In genomic region chr7:7104314-7104698, GRCh38 we compare ENCODE assay signal across 22 cellular contexts.
DNase-seq lines count a peak whose midpoint lies in the region; ATAC-seq and TF ChIP-seq lines count a peak whose summit lies in the region.
"Had no signal": no experiment of that assay in that cellular context is flagged by ENCODE, and none has a peak within 500 bp of the region (broad histone marks: within the 10 kb centered on the region; RNA-seq: fewer than 3 reads in every experiment).

No MANE protein-coding gene starts in this region.

- 62 to 70% (median 63%) methylated on average over 7 of the region's 7 CpGs for WGBS in adrenal gland, 4 donors

- TF ChIP-seq CTCF in cardiac fibroblast (IDR thresholded peaks at IDR 0.05; ENCODE audit: low read depth, low read length) (no peak), osteoblast (IDR thresholded peaks at IDR 0.05; ENCODE audit: extremely low read depth, low read depth, low read length) (no peak), adrenal gland (IDR thresholded peaks at IDR 0.05) (no peak)

- DNase-seq in ELR (ENCODE audit: low read depth) (peak; percentile 3), OCI-M2 (lab: John Stamatoyannopoulos, UW; ENCODE audit: unreplicated experiment) (peak; percentile 26), cardiac fibroblast (ENCODE audit: low read depth in 2 of 2) (peak; percentile 7 to 29), osteoblast (ENCODE audit: insufficient read length, low spot score, missing footprints) (no peak), adrenal gland (no peak)
- DNase-seq: activated CD4-positive, alpha-beta T cell treated with anti-CD3 and anti-CD28 coated beads for 48 hours; activated naive CD4-positive, alpha-beta T cell treated with anti-CD3 and anti-CD28 coated beads, Interleukin-2, amount 50 U/mL, for 16 hours; Calu3; DND-41; dorsolateral prefrontal cortex; H9; heart right ventricle; left cardiac atrium; NCI-H1092 treated with DMSO at 0.1 percent for 48 hours; NCI-H2029; NCI-H2227 treated with DMSO at 0.1 percent for 48 hours; NCI-H748 treated with DMSO at 0.1 percent for 48 hours; stimulated activated CD4-positive, alpha-beta T cell treated with anti-CD3 and anti-CD28 coated beads, Interleukin-2, amount 100 ng/mL, for 24 hours had no signal

- H3K36me3 ChIP-seq in osteoblast (ENCODE audit: insufficient read depth, low read length) (no peaks in the 10 kb centered on the region), adrenal gland (replicated peaks in 1 of 2) (no peaks in the 10 kb centered on the region)
- H3K36me3 ChIP-seq: BLaER1 treated with 17β-estradiol and CSF1 and Interleukin-3, amounts not matched to agents 10 nM and 100 nM; heart right ventricle had no signal

- TF ChIP-seq POLR2A in adrenal gland (IDR thresholded peaks at IDR 0.05), result no peak

- H3K4me1 ChIP-seq in osteoblast (ENCODE audit: insufficient read depth, low read length) (peaks cover 14% of the 10 kb centered on the region), adrenal gland (replicated peaks in 1 of 2) (peaks cover under 1 to 12% of the 10 kb centered on the region in 2 donors)

- H3K4me3 ChIP-seq in cardiac fibroblast (replicated peaks in 1 of 2; ENCODE audit: low read depth in 2 of 2, low read length in 2 of 2), result no peak overlapping the region
- no peak overlapping the region for H3K4me3 ChIP-seq in osteoblast (ENCODE audit: insufficient read depth, low read length)
- H3K4me3 ChIP-seq in adrenal gland, result no peak overlapping the region
- H3K4me3 ChIP-seq: BLaER1 treated with 17β-estradiol and CSF1 and Interleukin-3, amounts not matched to agents 10 nM and 100 nM; dorsolateral prefrontal cortex; heart right ventricle; skin epidermis had no signal

- H3K79me2 ChIP-seq in osteoblast (ENCODE audit: insufficient read depth, low read length), result no peaks in the 10 kb centered on the region

- H3K4me2 ChIP-seq in osteoblast (ENCODE audit: insufficient read depth, low read length), result peak overlapping the region; percentile 29
- H3K4me2 ChIP-seq: BLaER1 treated with 17β-estradiol and CSF1 and Interleukin-3, amounts not matched to agents 10 nM and 100 nM had no signal

- H3K27me3 ChIP-seq in osteoblast (ENCODE audit: insufficient read depth, low read length) (no peaks in the 10 kb centered on the region), adrenal gland (no peaks in the 10 kb centered on the region)
- H3K27me3 ChIP-seq: BLaER1 treated with 17β-estradiol and CSF1 and Interleukin-3, amounts not matched to agents 10 nM and 100 nM; dorsolateral prefrontal cortex; heart right ventricle had no signal

- H4K20me1 ChIP-seq in osteoblast (ENCODE audit: insufficient read depth, low read length), result no peaks in the 10 kb centered on the region
- H4K20me1 ChIP-seq: BLaER1 treated with 17β-estradiol and CSF1 and Interleukin-3, amounts not matched to agents 10 nM and 100 nM had no signal

- no peaks in the 10 kb centered on the region for H3K9me3 ChIP-seq in osteoblast (ENCODE audit: low read depth, low read length)
- H3K9me3 ChIP-seq in adrenal gland (replicated peaks in 1 of 3), result no peaks in the 10 kb centered on the region

- intact Hi-C loops in adrenal gland (cut with DNase I), result loop anchor here in 1 of 2 donors (10.0 kb wide), 3 partner anchors 140 to 430 kb away; partner anchors contain the start of gene COL28A1

- H3K27ac ChIP-seq in osteoblast (ENCODE audit: low read depth, low read length), result no peak overlapping the region
- H3K27ac ChIP-seq in adrenal gland, result no peak overlapping the region
- H3K27ac ChIP-seq: BLaER1 treated with 17β-estradiol and CSF1 and Interleukin-3, amounts not matched to agents 10 nM and 100 nM; dorsolateral prefrontal cortex; heart right ventricle; skin epidermis had no signal

- peak overlapping the region; percentile 81 for H2AFZ ChIP-seq in osteoblast (ENCODE audit: low read length)

- no peak for ATAC-seq in GM18873 (IDR thresholded peaks at IDR 0.05; ENCODE audit: low FRiP score, unreplicated experiment)
- ATAC-seq in HG02884 (IDR thresholded peaks at IDR 0.05; ENCODE audit: unreplicated experiment), result no peak
- ATAC-seq: heart right ventricle had no signal

Comparison
In these comparisons a context has a peak if more than half of its experiments do, and no peak if none do; other contexts are left out.
1. DNase-seq: peak in ELR (single experiment), OCI-M2 (single experiment) and cardiac fibroblast (2 of 2); none in osteoblast (single experiment) and adrenal gland (0 of 7).